ENCODE assay signal across 25 cellular contexts in genomic region chr4:144716778-144717177, GRCh38.
DNase-seq lines count a peak whose midpoint lies in the region; ATAC-seq, FAIRE-seq and TF ChIP-seq lines count a peak whose summit lies in the region.
"Had no signal": no experiment of that assay in that cellular context is flagged by ENCODE, and none has a peak within 500 bp of the region (broad histone marks: within the 10 kb centered on the region; RNA-seq: fewer than 3 reads in every experiment).

No MANE protein-coding gene starts in this region.

- in situ Hi-C loops in KBM-7 (cut with MboI; ENCODE audit: low pct_unique_long_range_greater_than_20kb, low sequenced_read_pairs) = no loop called here

- no peak for ATAC-seq in GM18519 (IDR thresholded peaks at IDR 0.05; ENCODE audit: low FRiP score, unreplicated experiment)
- ATAC-seq in Right ventricle myocardium inferior = no peak
- ATAC-seq: A549; CD8-positive, alpha-beta T cell had no signal

- intact Hi-C loops in Right ventricle myocardium inferior (cut with DNase I) = no loop called here

- H3K4me3 ChIP-seq in bronchial epithelial cell (ENCODE audit: low read depth, low read length) = no peak overlapping the region
- H3K4me3 ChIP-seq: A549, HAP-1 had no signal

- peak; percentile 83 for DNase-seq in ELR (ENCODE audit: low read depth)
- peak; percentile 51 for DNase-seq in M059J (ENCODE audit: low read depth)
- DNase-seq in bronchial epithelial cell (ENCODE audit: low read depth) = peak; percentile 80
- DNase-seq in kidney tubule cell (ENCODE audit: low spot score) = peak; percentile 59
- DNase-seq in Right ventricle myocardium inferior (ENCODE audit: missing footprints) = no peak
- DNase-seq in KBM-7 = no peak
- DNase-seq: C1 segment of cervical spinal cord; Caco-2; CD8-positive, alpha-beta T cell; DMS79; GOT3; Karpas-422; NCI-H1092 treated with DMSO at 0.1 percent for 48 hours; NCI-H1436; NCI-H187; NCI-H2081 treated with DMSO at 0.1 percent for 48 hours; NCI-H2171; NCI-H226; NCI-H510A; NCI-H69; OCI-M1; SHP77 had no signal

- H3K27me3 ChIP-seq in bronchial epithelial cell (ENCODE audit: control insufficient read depth, insufficient read depth, low read length) = no peaks in the 10 kb centered on the region

- no peaks in the 10 kb centered on the region for H3K36me3 ChIP-seq in bronchial epithelial cell (ENCODE audit: control insufficient read depth, insufficient read depth, low read length)
- H3K36me3 ChIP-seq: HAP-1 had no signal

- FAIRE-seq in bronchial epithelial cell (lab: Jason Lieb, UNC) = no peak
- FAIRE-seq: A549 had no signal

- no peak for TF ChIP-seq CTCF in bronchial epithelial cell (IDR thresholded peaks at IDR 0.05; ENCODE audit: insufficient read depth, low read length, severe bottlenecking)

Comparison
In these comparisons a context has a peak if more than half of its experiments do, and no peak if none do; other contexts are left out.
1. DNase-seq: peak in ELR (single experiment), M059J (single experiment), bronchial epithelial cell (single experiment) and kidney tubule cell (single experiment); none in Right ventricle myocardium inferior (single experiment) and KBM-7 (single experiment).